ENCODE assay signal across 7 cellular contexts in the genomic region with DNA sequence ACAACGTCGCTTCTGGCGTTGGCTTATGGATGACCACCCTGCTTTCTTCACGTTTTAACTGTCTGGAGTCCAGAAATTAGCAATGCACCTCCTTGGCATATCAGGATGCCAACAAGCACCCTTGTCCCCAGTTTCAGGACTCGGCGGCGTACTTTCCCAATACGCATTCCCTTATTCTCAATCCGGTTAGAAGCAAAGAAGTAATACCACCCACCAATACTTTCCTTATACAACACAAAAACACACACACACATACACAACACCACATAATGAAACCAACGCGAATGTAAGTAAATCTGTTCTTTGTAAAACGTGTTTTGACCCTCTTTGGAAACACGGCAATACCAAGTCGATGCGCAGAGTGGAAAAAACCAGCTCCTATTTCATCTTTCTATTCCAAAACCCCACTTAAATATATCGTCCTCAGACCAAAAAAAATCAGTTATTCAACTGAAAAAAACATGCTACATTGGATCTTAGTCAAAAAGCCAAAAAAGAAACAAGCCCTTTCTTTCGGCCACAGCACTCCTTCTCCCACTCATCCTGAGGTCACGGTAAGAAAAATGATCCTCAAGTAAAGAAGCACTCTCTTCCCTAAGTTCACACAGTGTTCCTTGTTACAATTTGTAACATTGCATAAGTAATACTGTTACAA. TPM values are rescaled to one million over a fixed set of nuclear protein-coding genes. Genes with fewer than 3 reads are reported as not detected.
DNase-seq lines count a peak whose midpoint lies in the region; ATAC-seq, FAIRE-seq and TF ChIP-seq lines count a peak whose summit lies in the region.

No MANE protein-coding gene starts in this region.

- DNase-seq in GM12891 (ENCODE audit: insufficient read length, low spot score) (no peak), HFF-Myc (ENCODE audit: extremely low read depth, low read depth) (peak; percentile 84), NCI-H1092 treated with DMSO at 0.1 percent for 48 hours (lab: John Stamatoyannopoulos, UW) (peak; percentile 96), SKM-1 (lab: John Stamatoyannopoulos, UW; ENCODE audit: unreplicated experiment) (peak; percentile 46), cerebellum (ENCODE audit: low spot score) (peak; percentile 76), left colon (peak in 1 of 2 donors; percentile 26)
- peak; percentile 40 for DNase-seq in stimulated activated naive CD4-positive, alpha-beta T cell treated with Interleukin-2 at 50 U/mL for 16 hours (lab: John Stamatoyannopoulos, UW)

- peak; percentile 100 for TF ChIP-seq POLR2A in GM12891 (IDR thresholded peaks at IDR 0.05; ENCODE audit: low read depth, low read length)

- ATAC-seq in left colon = peak; percentile 27

- intact Hi-C loops in left colon (cut with DNase I, micrococcal nuclease) = no loop called here

- TF ChIP-seq CTCF in HFF-Myc (IDR thresholded peaks at IDR 0.05; ENCODE audit: low read depth, low read length, missing control alignments) = no peak

- H3K4me3 ChIP-seq in HFF-Myc (replicated peaks; ENCODE audit: low read depth, low read length) = peak overlapping the region; percentile 30; the same call in 1 of the 2 replicates

- FAIRE-seq in GM12891 (lab: Jason Lieb, UNC) = peak; percentile 95

TF ChIP-seq in GM12891, 5 proteins besides CTCF, POLR2A, EP300 and RAD21:
- TF ChIP-seq PAX5 (IDR thresholded peaks at IDR 0.05; ENCODE audit: insufficient read depth, low read length, severe bottlenecking) (no peak), POLR2AphosphoS5 (IDR thresholded peaks at IDR 0.05; ENCODE audit: low read depth, low read length) (peak; percentile 100), TAF1 (IDR thresholded peaks at IDR 0.05; ENCODE audit: low read depth, low read length) (peak; percentile 82; the same call in 1 of the 2 replicates), POU2F2 (IDR thresholded peaks at IDR 0.05; ENCODE audit: low read depth, low read length) (peak; percentile 97), SPI1 (IDR thresholded peaks at IDR 0.05; ENCODE audit: low read depth, low read length) (no peak)

RNA-seq across cellular contexts. Expression of a gene that starts 31.1 kb away (rescaled TPM):
- polyA plus RNA-seq in GM12891 (2012; ENCODE audit: low read depth, missing spikeins) = 0.77 TPM
- 5.1 TPM for total RNA-seq in cerebellum
- 1 to 10 TPM; 1.5 to 7.3 TPM for total RNA-seq in left colon
